17 cellular contexts compared by ENCODE assay signal in the genomic region with DNA sequence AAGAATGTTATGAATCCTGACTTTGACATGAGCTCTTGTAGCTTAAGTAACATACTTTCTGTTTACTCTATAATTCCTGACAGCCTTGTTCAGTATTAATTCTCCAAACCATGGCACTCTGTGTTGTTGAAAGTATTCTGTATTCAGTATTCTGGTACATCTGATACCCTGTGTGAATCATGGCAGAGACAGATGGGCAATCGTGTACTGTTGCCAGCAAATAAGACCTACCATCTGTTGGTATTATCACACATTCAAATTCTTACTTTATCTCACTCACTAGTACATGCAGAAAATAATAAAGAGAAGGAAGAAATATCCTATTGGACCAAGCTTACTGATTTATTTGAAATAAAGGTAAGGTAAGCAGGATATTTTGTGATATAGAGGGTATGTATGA.
"Had no signal": no experiment of that assay in that cellular context is flagged by ENCODE, and none has a peak within 500 bp of the region (broad histone marks: within the 10 kb centered on the region; RNA-seq: fewer than 3 reads in every experiment).

No MANE protein-coding gene starts in this region.

- H3K4me1 ChIP-seq: breast epithelium, lower lobe of right lung, neural progenitor cell had no signal

- DNase-seq: activated CD4-positive, alpha-beta T cell treated with anti-CD3 and anti-CD28 coated beads, Interleukin-2, amount 50 U/mL, for 48 hours; activated naive CD4-positive, alpha-beta T cell treated with Interleukin-2 at 50 U/mL for 16 hours; aorta; endodermal cell; heart right ventricle; left colon; lower lobe of right lung; stimulated activated CD4-positive, alpha-beta T cell treated with anti-CD3 and anti-CD28 coated beads, Interleukin-2, amount 100 ng/mL, for 24 hours had no signal

- H3K4me1 Mint-ChIP-seq: activated T-helper 17 cell treated with anti-CD3 and anti-CD28 coated beads, Interleukin-2, amount 50 U/mL, for 72 hours; neural progenitor cell; stimulated activated effector memory CD8-positive, alpha-beta T cell treated with anti-CD3 and anti-CD28 coated beads, Interleukin-12 subunit alpha, Interleukin-12 subunit beta, amount 100 ng/mL, for 72 hours had no signal

- H3K27ac ChIP-seq: breast epithelium, heart right ventricle, lower lobe of right lung, neural progenitor cell had no signal

- H3K9me3 ChIP-seq: breast epithelium, heart right ventricle, lower lobe of right lung had no signal

- H3K4me3 ChIP-seq: breast epithelium, dorsolateral prefrontal cortex, heart right ventricle, lower lobe of right lung, neural progenitor cell had no signal

- H3K27me3 Mint-ChIP-seq: activated T-helper 17 cell treated with anti-CD3 and anti-CD28 coated beads, Interleukin-2, amount 50 U/mL, for 72 hours had no signal

- H3K4me3 Mint-ChIP-seq: activated T-helper 17 cell treated with anti-CD3 and anti-CD28 coated beads, Interleukin-2, amount 50 U/mL, for 72 hours; endodermal cell; mesothelial cell of epicardium; neural progenitor cell; stimulated activated effector memory CD8-positive, alpha-beta T cell treated with anti-CD3 and anti-CD28 coated beads, Interleukin-12 subunit alpha, Interleukin-12 subunit beta, amount 100 ng/mL, for 72 hours; T-helper 2 cell treated with Interferon-gamma antibody and Interleukin-4, amounts not matched to agents 5 μg/mL and 100 μg/mL, for 36 hours had no signal

- H3K36me3 ChIP-seq: breast epithelium, neural progenitor cell had no signal

- H3K9me3 Mint-ChIP-seq: activated T-helper 17 cell treated with anti-CD3 and anti-CD28 coated beads, Interleukin-2, amount 50 U/mL, for 72 hours; endodermal cell; mesothelial cell of epicardium; neural progenitor cell; stimulated activated effector memory CD8-positive, alpha-beta T cell treated with anti-CD3 and anti-CD28 coated beads, Interleukin-12 subunit alpha, Interleukin-12 subunit beta, amount 100 ng/mL, for 72 hours; T-helper 2 cell treated with Interferon-gamma antibody and Interleukin-4, amounts not matched to agents 5 μg/mL and 100 μg/mL, for 36 hours had no signal

- H3K27ac Mint-ChIP-seq: activated T-helper 17 cell treated with anti-CD3 and anti-CD28 coated beads, Interleukin-2, amount 50 U/mL, for 72 hours; endodermal cell; mesothelial cell of epicardium; neural progenitor cell; stimulated activated effector memory CD8-positive, alpha-beta T cell treated with anti-CD3 and anti-CD28 coated beads, Interleukin-12 subunit alpha, Interleukin-12 subunit beta, amount 100 ng/mL, for 72 hours; T-helper 2 cell treated with Interferon-gamma antibody and Interleukin-4, amounts not matched to agents 5 μg/mL and 100 μg/mL, for 36 hours had no signal

- H3K27me3 ChIP-seq: neural progenitor cell had no signal

- ATAC-seq: activated CD4-positive, CD25-positive, alpha-beta regulatory T cell treated with anti-CD3 and anti-CD28 coated beads, Interleukin-2, amount 50 U/mL, for 24 hours; activated T-helper 17 cell treated with anti-CD3 and anti-CD28 coated beads, Interleukin-2, amount 50 U/mL, for 72 hours; heart right ventricle; left colon; lower lobe of right lung; sciatic nerve; stimulated activated effector memory CD8-positive, alpha-beta T cell treated with anti-CD3 and anti-CD28 coated beads, Interleukin-12 subunit alpha, Interleukin-12 subunit beta, amount 100 ng/mL, for 72 hours had no signal
